In the genomic region with DNA sequence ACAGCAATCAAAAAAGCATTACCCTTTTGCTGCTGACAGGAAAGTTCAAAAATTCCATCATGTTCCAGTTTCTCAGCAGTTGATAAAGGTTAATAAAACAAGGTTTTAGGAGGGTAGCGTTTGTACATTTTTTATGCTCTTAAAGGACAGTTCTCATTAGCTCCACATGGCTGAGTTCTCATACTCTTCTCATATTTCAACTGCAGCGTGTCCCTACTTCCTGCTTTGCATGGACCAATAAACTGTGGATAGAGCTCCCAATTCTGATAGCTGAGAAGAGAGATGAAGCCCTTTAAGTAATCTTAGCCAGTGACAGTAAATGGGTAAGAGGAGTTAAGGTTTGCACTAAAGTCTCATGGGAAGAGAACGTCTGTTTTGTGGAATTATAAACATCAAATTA, we compare ENCODE assay signal across 16 cellular contexts. TPM values are rescaled to one million over a fixed set of nuclear protein-coding genes. Genes with fewer than 3 reads are reported as not detected.
A peak's percentile ranks its signal among the peaks of the same experiment; 100 is the strongest.
DNase-seq lines count a peak whose midpoint lies in the region; TF ChIP-seq lines count a peak whose summit lies in the region.
"Had no signal": no experiment of that assay in that cellular context is flagged by ENCODE, and none has a peak within 500 bp of the region (broad histone marks: within the 10 kb centered on the region; RNA-seq: fewer than 3 reads in every experiment).

No MANE protein-coding gene starts in this region.

- peaks cover 9% of the 10 kb centered on the region for H3K4me1 Mint-ChIP-seq in HFFc6 (ENCODE audit: low read depth)
- H3K4me1 Mint-ChIP-seq: B cell had no signal

- no peaks in the 10 kb centered on the region for H3K9me3 Mint-ChIP-seq in HFFc6

- H3K36me3 ChIP-seq in adipocyte (ENCODE audit: control insufficient read depth, insufficient read depth, low read length, severe bottlenecking): no peaks in the 10 kb centered on the region
- H3K36me3 ChIP-seq: prostate gland, upper lobe of right lung had no signal

- CTCF ChIA-PET in GM10248 (lab: Yijun Ruan, JAX): no interaction called here

- H3K27me3 ChIP-seq in adipocyte (replicated peaks; ENCODE audit: control insufficient read depth, insufficient read depth, low read length): no peaks in the 10 kb centered on the region
- H3K27me3 ChIP-seq: upper lobe of right lung had no signal

- H3K4me3 Mint-ChIP-seq in HFFc6: peak overlapping the region; percentile 42
- H3K4me3 Mint-ChIP-seq: B cell had no signal

- no peaks in the 10 kb centered on the region for H3K4me1 ChIP-seq in adipocyte (ENCODE audit: control insufficient read depth, insufficient read depth, low read length)
- H3K4me1 ChIP-seq: prostate gland, upper lobe of right lung had no signal

- H3K27me3 Mint-ChIP-seq in HFFc6 (ENCODE audit: insufficient read depth): peaks cover 2% of the 10 kb centered on the region; the same call in 1 of the 2 replicates
- H3K27me3 Mint-ChIP-seq: B cell had no signal

- H3K9ac ChIP-seq in adipocyte (ENCODE audit: low read length): no peak overlapping the region

- POLR2A ChIA-PET in GM10248 (lab: Yijun Ruan, JAX): no interaction called here

- H3K4me3 ChIP-seq in adipocyte (ENCODE audit: low read length): no peak overlapping the region
- H3K4me3 ChIP-seq: dorsolateral prefrontal cortex, prostate gland, upper lobe of right lung had no signal

- no peaks in the 10 kb centered on the region for H3K9me3 ChIP-seq in adipocyte (ENCODE audit: control insufficient read depth, low read length)
- H3K9me3 ChIP-seq: prostate gland, upper lobe of right lung had no signal

- no peaks in the 10 kb centered on the region for H3K36me3 Mint-ChIP-seq in HFFc6 (ENCODE audit: low read depth)

- TF ChIP-seq CTCF in HFFc6 (IDR thresholded peaks at IDR 0.05) (no peak), GM10248 (IDR thresholded peaks at IDR 0.05; ENCODE audit: control extremely low read depth, extremely low read depth, low read depth, missing control alignments) (no peak)

- no peak overlapping the region for H3K27ac Mint-ChIP-seq in HFFc6
- H3K27ac Mint-ChIP-seq: B cell had no signal

- DNase-seq in AG08396 (ENCODE audit: low spot score): peak; percentile 4
- peak; percentile 19 for DNase-seq in HFFc6
- DNase-seq in adipocyte (ENCODE audit: low read depth): peak; percentile 60
- peak; percentile 2 for DNase-seq in iPS-NIHi11 (ENCODE audit: low spot score)
- no peak for DNase-seq in HT-29 (ENCODE audit: low spot score)
- DNase-seq in CD1c-positive myeloid dendritic cell (ENCODE audit: extremely low spot score): no peak
- DNase-seq in NCI-H2171 treated with DMSO at 0.1 percent for 48 hours (lab: John Stamatoyannopoulos, UW): no peak
- no peak for DNase-seq in GM10248 (ENCODE audit: extremely low spot score)
- DNase-seq: amygdala, dorsolateral prefrontal cortex, NCI-H2029 treated with DMSO at 0.1 percent for 48 hours, SW 1271, upper lobe of right lung had no signal

RNA-seq across cellular contexts. Expression of gene SPANXA2, which starts 53.5 kb away (rescaled TPM):
- 100 to 1,000 TPM in 4 of 6 experiments, under 1 TPM in 2; 0.64 to 212 (median 142) TPM for total RNA-seq in HFFc6 (2021; fragmentation: NEBNext Ultra II Directional; extraction: Animal tissue kit (Norgen Biotek cat#: 25700))
- not detected in 2 replicates for total RNA-seq in HT-29 (2014; rRNA removed; shearing (Covaris generic))
- total RNA-seq: B cell, dorsolateral prefrontal cortex, glomerular endothelial cell, upper lobe of right lung had no signal

RNA-seq across cellular contexts. Expression of gene SPANXD, which starts 55.6 kb away (rescaled TPM):
- total RNA-seq in HFFc6 (2021; fragmentation: NEBNext Ultra II Directional; extraction: Animal tissue kit (Norgen Biotek cat#: 25700)): 1 to 10 TPM in 4 of 6 experiments, not detected in 2; 2.4 to 3.1 (median 2.8) TPM
- total RNA-seq in HT-29 (2014; rRNA removed; shearing (Covaris generic)): not detected in 2 replicates
- total RNA-seq: B cell, dorsolateral prefrontal cortex, glomerular endothelial cell, prostate gland, upper lobe of right lung had no signal

RNA-seq across cellular contexts. Expression of gene SPANXA1, which starts 58.4 kb away (rescaled TPM):
- total RNA-seq in HFFc6 (2021; fragmentation: NEBNext Ultra II Directional; extraction: Animal tissue kit (Norgen Biotek cat#: 25700)): 100 to 1,000 TPM in 4 of 6 experiments, under 1 TPM in 2; 0.64 to 212 (median 142) TPM
- not detected in 2 replicates for total RNA-seq in HT-29 (2014; rRNA removed; shearing (Covaris generic))
- total RNA-seq: B cell, dorsolateral prefrontal cortex, glomerular endothelial cell, upper lobe of right lung had no signal

Comparison
In these comparisons a context has a peak if more than half of its experiments do, and no peak if none do; other contexts are left out.
1. DNase-seq: peak in AG08396 (single experiment), HFFc6 (single experiment), adipocyte (single experiment) and iPS-NIHi11 (single experiment); none in HT-29 (single experiment), CD1c-positive myeloid dendritic cell (single experiment), NCI-H2171 treated with DMSO at 0.1 percent for 48 hours (single experiment) and GM10248 (single experiment).